ENCODE assay signal across 8 cellular contexts in the genomic region with DNA sequence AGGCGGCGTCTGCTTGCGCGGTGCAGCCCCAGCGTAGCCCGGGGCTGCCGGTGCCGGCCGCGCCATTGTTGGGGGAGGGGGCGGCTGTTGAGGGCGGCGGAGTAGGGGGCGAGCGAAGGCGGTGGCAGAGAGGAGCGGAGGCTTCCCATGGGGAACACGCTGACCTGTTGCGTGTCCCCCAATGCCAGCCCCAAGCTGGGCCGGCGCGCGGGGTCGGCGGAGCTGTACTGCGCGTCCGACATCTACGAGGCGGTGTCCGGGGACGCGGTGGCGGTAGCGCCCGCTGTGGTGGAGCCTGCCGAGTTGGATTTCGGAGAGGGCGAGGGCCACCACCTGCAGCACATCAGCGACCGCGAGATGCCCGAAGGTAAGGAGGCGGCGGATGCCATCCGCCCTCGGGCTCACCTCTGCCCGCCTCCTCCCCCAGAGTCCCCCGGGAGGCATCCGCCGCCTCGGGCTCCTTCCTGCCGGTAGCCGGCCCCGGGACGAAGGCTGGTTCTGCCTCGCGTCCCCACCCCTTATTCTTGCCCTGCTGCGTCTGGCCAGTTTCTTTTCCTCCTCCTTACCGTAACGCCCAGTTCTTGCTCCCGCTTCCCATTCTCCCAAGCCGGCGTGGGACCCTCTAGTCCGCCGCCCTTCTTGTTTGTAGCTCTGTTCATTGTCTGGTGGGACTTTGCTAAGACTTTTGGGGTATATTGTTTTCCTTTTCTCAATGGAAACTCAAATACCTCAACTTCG. TPM values are rescaled to one million over a fixed set of nuclear protein-coding genes. Genes with fewer than 3 reads are reported as not detected.
DNase-seq lines count a peak whose midpoint lies in the region; ATAC-seq and TF ChIP-seq lines count a peak whose summit lies in the region.

No MANE protein-coding gene starts in this region.

- no peak for TF ChIP-seq CTCF in CD8-positive, alpha-beta T cell (IDR thresholded peaks at IDR 0.05)
- TF ChIP-seq CTCF in brain (conservative IDR thresholded peaks at IDR 0.05), result no peak

- POLR2A ChIA-PET in CD8-positive, alpha-beta T cell (lab: Charles Lee), result interaction anchor here (1.0 to 2.2 kb wide), 8 partner anchors 11 to 947 kb away, joined by 3 to 30 read pairs (median 6); a partner anchor contains a TSS

- peak overlapping the region; percentile 91 for H3K4me3 Mint-ChIP-seq in CD8-positive, alpha-beta T cell
- peak overlapping the region; percentile 99 for H3K4me3 Mint-ChIP-seq in T-helper 17 cell
- H3K4me3 Mint-ChIP-seq in brain, result peak overlapping the region; percentile 94 to 99 (median 97)

- DNase-seq in CD8-positive, alpha-beta T cell, result peak; percentile 15 to 76 (median 51)
- peak in 2 of 3 donors; percentile 33 to 37 for DNase-seq in T-helper 17 cell
- DNase-seq in iris pigment epithelial cell (ENCODE audit: low read depth), result peak; percentile 43
- peak; percentile 67 for DNase-seq in stimulated activated CD4-positive, alpha-beta T cell treated with anti-CD3 and anti-CD28 coated beads, Interleukin-15, amount 100 ng/mL, for 24 hours
- no peak for DNase-seq in DMS153 (lab: John Stamatoyannopoulos, UW)

- peaks cover 19% of the 10 kb centered on the region for H3K4me1 ChIP-seq in CD8-positive, alpha-beta T cell (ENCODE audit: insufficient read depth, low read length)

- H3K4me3 ChIP-seq in CD8-positive, alpha-beta T cell (ENCODE audit: low read depth, low read length), result peak overlapping the region; percentile 91

- no peaks in the 10 kb centered on the region for H3K9me3 Mint-ChIP-seq in CD8-positive, alpha-beta T cell
- peaks cover 0 to 11% (median 5%) of the 10 kb centered on the region in 5 experiments for H3K9me3 Mint-ChIP-seq in brain

- peak overlapping the region; percentile 66 for H3K27ac ChIP-seq in CD8-positive, alpha-beta T cell (ENCODE audit: low read depth, low read length)

- H3K9me3 ChIP-seq in CD8-positive, alpha-beta T cell (ENCODE audit: low read length), result no peaks in the 10 kb centered on the region
- no peaks in the 10 kb centered on the region for H3K9me3 ChIP-seq in T-helper 17 cell (ENCODE audit: control insufficient read depth, low read length, poor library complexity, severe bottlenecking)

- peaks cover 22% of the 10 kb centered on the region for H3K4me1 Mint-ChIP-seq in CD8-positive, alpha-beta T cell (ENCODE audit: low read depth)
- H3K4me1 Mint-ChIP-seq in T-helper 17 cell, result peaks cover 21% of the 10 kb centered on the region
- H3K4me1 Mint-ChIP-seq in brain, result peaks cover 31% of the 10 kb centered on the region

- no peaks in the 10 kb centered on the region for H3K27me3 ChIP-seq in CD8-positive, alpha-beta T cell (ENCODE audit: insufficient read depth, low read length)

- CTCF ChIA-PET in CD8-positive, alpha-beta T cell (lab: Charles Lee), result interaction anchor here (1.3 to 1.5 kb wide), 3 partner anchors 15 to 34 kb away, joined by 4 to 9 read pairs (median 4); no protein-coding TSS in a partner anchor

- H3K36me3 Mint-ChIP-seq in CD8-positive, alpha-beta T cell, result peaks cover 6% of the 10 kb centered on the region
- peaks cover 4% of the 10 kb centered on the region for H3K36me3 Mint-ChIP-seq in T-helper 17 cell (ENCODE audit: low read depth)
- H3K36me3 Mint-ChIP-seq in brain, result peaks cover 26% of the 10 kb centered on the region

- H3K27ac Mint-ChIP-seq in CD8-positive, alpha-beta T cell, result peak overlapping the region; percentile 85
- H3K27ac Mint-ChIP-seq in T-helper 17 cell, result peak overlapping the region; percentile 92
- H3K27ac Mint-ChIP-seq in brain, result peak overlapping the region; percentile 86 to 94 (median 91)

- no peaks in the 10 kb centered on the region for H3K27me3 Mint-ChIP-seq in CD8-positive, alpha-beta T cell (ENCODE audit: low read depth)
- H3K27me3 Mint-ChIP-seq in T-helper 17 cell (no peaks in the 10 kb centered on the region), brain (peaks cover 14% of the 10 kb centered on the region)

- intact Hi-C loops in CD8-positive, alpha-beta T cell (cut with DNase I, micrococcal nuclease), result loop anchor here (1.0 to 10.0 kb wide), 14 partner anchors 55 to 1630 kb away; a partner anchor contains a TSS

- H3K36me3 ChIP-seq in CD8-positive, alpha-beta T cell (ENCODE audit: insufficient read depth, low read length), result no peaks in the 10 kb centered on the region

- ATAC-seq in CD8-positive, alpha-beta T cell, result peak; percentile 19
- ATAC-seq in GM19463 (IDR thresholded peaks at IDR 0.05; ENCODE audit: unreplicated experiment), result peak; percentile 22
- ATAC-seq in HG03558 (IDR thresholded peaks at IDR 0.05; ENCODE audit: extremely low read depth, unreplicated experiment), result peak; percentile 11
- ATAC-seq in T-helper 17 cell, result peak; percentile 24

RNA-seq across cellular contexts. Expression of a gene that starts 0.5 kb away (rescaled TPM):
- total RNA-seq in CD8-positive, alpha-beta T cell, result 10 to 100 TPM; 12.0 to 12.3 TPM
- total RNA-seq in T-helper 17 cell, result 10 to 100 TPM; 12.1 to 14.3 TPM
- 2.6 TPM for polyA plus RNA-seq in brain (ENCODE audit: insufficient read depth, low read depth, low replicate concordance)

RNA-seq across cellular contexts. Expression of a gene that starts 57.8 kb away (rescaled TPM):
- under 1 TPM; 0.39 to 0.54 TPM for total RNA-seq in CD8-positive, alpha-beta T cell
- under 1 TPM; 0.16 to 0.17 TPM for total RNA-seq in T-helper 17 cell
- 2.0 TPM for polyA plus RNA-seq in brain (ENCODE audit: insufficient read depth, low read depth, low replicate concordance)
